In the genomic region with DNA sequence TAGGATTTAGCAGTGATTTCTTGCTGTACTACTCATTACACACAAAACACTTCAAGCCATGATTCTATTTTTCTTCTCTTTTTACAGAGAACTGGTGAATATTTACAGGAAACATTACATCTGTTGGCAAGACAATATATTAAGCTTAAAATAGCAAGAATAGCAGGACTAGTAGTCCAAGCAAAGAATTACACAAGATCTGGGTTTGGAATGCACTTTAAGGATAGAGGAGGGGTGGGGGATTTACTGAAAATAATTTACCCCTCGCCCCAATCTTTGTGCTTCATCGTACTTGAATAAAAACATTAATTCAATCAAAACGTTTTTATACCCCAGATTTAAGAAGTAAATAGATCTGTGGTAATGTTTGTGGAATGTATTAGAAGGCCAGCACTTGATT, we compare ENCODE assay signal across 16 cellular contexts. TPM values are rescaled to one million over a fixed set of nuclear protein-coding genes. Genes with fewer than 3 reads are reported as not detected.
A peak's percentile ranks its signal among the peaks of the same experiment; 100 is the strongest.
DNase-seq lines count a peak whose midpoint lies in the region; ATAC-seq and TF ChIP-seq lines count a peak whose summit lies in the region.
"Had no signal": no experiment of that assay in that cellular context is flagged by ENCODE, and none has a peak within 500 bp of the region (broad histone marks: within the 10 kb centered on the region; RNA-seq: fewer than 3 reads in every experiment).

No MANE protein-coding gene starts in this region.

- intact Hi-C loops in breast epithelium (cut with DNase I; ENCODE audit: low total_unique reads) (no loop called here), gastrocnemius medialis (cut with DNase I; ENCODE audit: low total_unique reads) (no loop called here)

- ATAC-seq in gastrocnemius medialis (peak in 1 of 2 donors; percentile 71), HG02884 (IDR thresholded peaks at IDR 0.05; ENCODE audit: unreplicated experiment) (no peak), GM18873 (IDR thresholded peaks at IDR 0.05; ENCODE audit: low FRiP score, unreplicated experiment) (no peak)
- ATAC-seq: activated CD8-positive, alpha-beta T cell treated with anti-CD3 and anti-CD28 coated beads for 36 hours had no signal

- H3K27ac ChIP-seq in breast epithelium: peak overlapping the region; percentile 22 to 56
- peak overlapping the region; percentile 48 to 51 for H3K27ac ChIP-seq in right atrium auricular region
- peak overlapping the region; percentile 33 to 60 (median 48) for H3K27ac ChIP-seq in gastrocnemius medialis
- H3K27ac ChIP-seq: KMS-11 had no signal

- no peak overlapping the region for H3K4me3 ChIP-seq in breast epithelium
- H3K4me3 ChIP-seq in right atrium auricular region: no peak overlapping the region
- no peak overlapping the region for H3K4me3 ChIP-seq in gastrocnemius medialis
- H3K4me3 ChIP-seq: adrenal gland had no signal

- in situ Hi-C loops in gastrocnemius medialis (cut with MboI; ENCODE audit: low sequenced_read_pairs in 4 of 4): no loop called here

- TF ChIP-seq POLR2A in breast epithelium (IDR thresholded peaks at IDR 0.05) (no peak), gastrocnemius medialis (IDR thresholded peaks at IDR 0.05) (no peak)

- peak; percentile 17 for DNase-seq in AG20443 (ENCODE audit: low spot score)
- DNase-seq in breast epithelium (ENCODE audit: low spot score in 2 of 2): no peak
- no peak for DNase-seq in right atrium auricular region (ENCODE audit: low spot score)
- DNase-seq in gastrocnemius medialis: no peak
- DNase-seq in NCI-H69 (lab: John Stamatoyannopoulos, UW): no peak
- DNase-seq in mesenteric fat pad (ENCODE audit: low spot score): no peak
- DNase-seq: activated CD8-positive, alpha-beta T cell treated with anti-CD3 and anti-CD28 coated beads for 36 hours; GF-D8; NCI-H1417; NCI-H510A; substantia nigra had no signal

- H3K27me3 ChIP-seq in breast epithelium (no peaks in the 10 kb centered on the region), right atrium auricular region (no peaks in the 10 kb centered on the region), gastrocnemius medialis (no peaks in the 10 kb centered on the region)
- H3K27me3 ChIP-seq: adrenal gland had no signal

- H3K36me3 ChIP-seq in breast epithelium (no peaks in the 10 kb centered on the region), right atrium auricular region (no peaks in the 10 kb centered on the region), gastrocnemius medialis (no peaks in the 10 kb centered on the region)
- H3K36me3 ChIP-seq: adrenal gland had no signal

- H3K4me1 ChIP-seq in breast epithelium (no peaks in the 10 kb centered on the region), right atrium auricular region (peaks cover 0 to 6% of the 10 kb centered on the region in 2 donors), gastrocnemius medialis (peaks cover 0 to 4% of the 10 kb centered on the region in 2 donors)

- H3K9me3 ChIP-seq in breast epithelium: no peaks in the 10 kb centered on the region
- peaks cover 0 to 8% of the 10 kb centered on the region in 2 donors for H3K9me3 ChIP-seq in right atrium auricular region
- H3K9me3 ChIP-seq in gastrocnemius medialis: no peaks in the 10 kb centered on the region
- H3K9me3 ChIP-seq: adrenal gland had no signal

- TF ChIP-seq CTCF in breast epithelium (IDR thresholded peaks at IDR 0.05): no peak
- no peak for TF ChIP-seq CTCF in right atrium auricular region (IDR thresholded peaks at IDR 0.05)
- no peak for TF ChIP-seq CTCF in gastrocnemius medialis (IDR thresholded peaks at IDR 0.05 in 4 of 5, conservative IDR thresholded peaks at IDR 0.05 in 1 of 5)

RNA-seq across cellular contexts. Expression of gene SVEP1, which starts 24.0 kb away (rescaled TPM):
- total RNA-seq in breast epithelium (100 to 1,000 TPM in 1 of 3 donors, 10 to 100 TPM in 2; 54.6 to 158 (median 99.0) TPM), right atrium auricular region (10 to 100 TPM; 12.7 to 20.0 TPM), gastrocnemius medialis (10 to 100 TPM in 1 of 4 donors, 1 to 10 TPM in 3; 3.8 to 10.3 (median 6.5) TPM), mesenteric fat pad (359 TPM)
- total RNA-seq: activated CD8-positive, alpha-beta T cell treated with anti-CD3 and anti-CD28 coated beads for 36 hours; OCI-LY7 had no signal
